In genomic region chr11:61923166-61924015, GRCh38 we compare ENCODE assay signal across 10 cellular contexts. TPM values are rescaled to one million over a fixed set of nuclear protein-coding genes. Genes with fewer than 3 reads are reported as not detected.
A peak's percentile ranks its signal among the peaks of the same experiment; 100 is the strongest.
DNase-seq lines count a peak whose midpoint lies in the region; ATAC-seq and TF ChIP-seq lines count a peak whose summit lies in the region.
"Had no signal": no experiment of that assay in that cellular context is flagged by ENCODE, and none has a peak within 500 bp of the region (broad histone marks: within the 10 kb centered on the region; RNA-seq: fewer than 3 reads in every experiment).

No MANE protein-coding gene starts in this region.

- H3K4me1 ChIP-seq in BLaER1 (peaks cover 42% of the 10 kb centered on the region), SK-N-SH (ENCODE audit: control insufficient read depth in 1 of 2, insufficient read depth in 2 of 2, low read depth in 1 of 2, low read length in 1 of 2) (peaks cover 20 to 34% of the 10 kb centered on the region in 2 experiments), osteoblast (ENCODE audit: insufficient read depth, low read length) (peaks cover 9% of the 10 kb centered on the region)

- no peaks in the 10 kb centered on the region for H3K9me2 ChIP-seq in SK-N-SH

- TF ChIP-seq POLR2A in GM18505 (IDR thresholded peaks at IDR 0.05; ENCODE audit: borderline replicate concordance, extremely low read depth, insufficient read depth, insufficient read length): no peak

- H3K27me3 ChIP-seq in BLaER1: peaks cover 21% of the 10 kb centered on the region
- H3K27me3 ChIP-seq in SK-N-SH (ENCODE audit: insufficient read depth): no peaks in the 10 kb centered on the region
- H3K27me3 ChIP-seq in osteoblast (ENCODE audit: insufficient read depth, low read length): peaks cover 5% of the 10 kb centered on the region

- no peak for TF ChIP-seq EP300 in SK-N-SH (IDR thresholded peaks at IDR 0.05; ENCODE audit: borderline replicate concordance in 1 of 2, low read depth in 1 of 2, low read length in 1 of 2)

- no peaks in the 10 kb centered on the region for H3F3A ChIP-seq in SK-N-SH (replicated peaks; ENCODE audit: insufficient read depth)

- no peaks in the 10 kb centered on the region for H3K36me3 ChIP-seq in BLaER1
- H3K36me3 ChIP-seq in SK-N-SH (replicated peaks in 1 of 2; ENCODE audit: control insufficient read depth in 1 of 2, insufficient read depth in 2 of 2, low read length in 1 of 2): no peaks in the 10 kb centered on the region
- H3K36me3 ChIP-seq in osteoblast (ENCODE audit: insufficient read depth, low read length): no peaks in the 10 kb centered on the region

- ATAC-seq in GM18505 (IDR thresholded peaks at IDR 0.05; ENCODE audit: unreplicated experiment) (no peak), GM21526 (IDR thresholded peaks at IDR 0.05; ENCODE audit: low FRiP score, unreplicated experiment) (no peak)

- CTCF ChIA-PET in SK-N-SH (lab: Yijun Ruan, JAX): interaction anchor here (1.3 to 8.9 kb wide), 8 partner anchors 10 to 159 kb away, joined by 3 to 106 read pairs (median 6); no protein-coding TSS in a partner anchor

- H3K4me2 ChIP-seq in BLaER1: peak overlapping the region; percentile 63
- peak overlapping the region; percentile 58; the same call in 1 of the 2 replicates for H3K4me2 ChIP-seq in SK-N-SH
- H3K4me2 ChIP-seq in osteoblast (ENCODE audit: insufficient read depth, low read length): no peak overlapping the region

- no peak for TF ChIP-seq RAD21 in SK-N-SH (IDR thresholded peaks at IDR 0.05; ENCODE audit: low read length)

- H3K79me2 ChIP-seq in SK-N-SH (ENCODE audit: insufficient read depth): no peaks in the 10 kb centered on the region
- no peaks in the 10 kb centered on the region for H3K79me2 ChIP-seq in osteoblast (ENCODE audit: insufficient read depth, low read length)

- H2AFZ ChIP-seq in SK-N-SH (ENCODE audit: low read depth) (peak overlapping the region; percentile 23; the same call in 1 of the 2 replicates), osteoblast (ENCODE audit: low read length) (peak overlapping the region; percentile 62)

- DNase-seq in SK-N-SH (peak; percentile 61), fibroblast of villous mesenchyme (ENCODE audit: low read depth) (peak; percentile 90), osteoblast (ENCODE audit: insufficient read length, low spot score, missing footprints) (peak; percentile 95)
- DNase-seq in stimulated activated naive CD4-positive, alpha-beta T cell treated with Interleukin-2 at 50 U/mL for 16 hours (lab: John Stamatoyannopoulos, UW): no peak
- DNase-seq in stimulated activated CD4-positive, alpha-beta T cell treated with anti-CD3 and anti-CD28 coated beads, Interleukin-4, amount 100 ng/mL, for 4 hours: no peak
- DNase-seq: DMS79 had no signal

- H3K27ac ChIP-seq in BLaER1 (no peak overlapping the region), SK-N-SH (ENCODE audit: low read depth in 2 of 2, low read length in 1 of 2) (peak overlapping the region; percentile 49 to 93; a peak in 2 of 4 replicates), osteoblast (ENCODE audit: low read depth, low read length) (no peak overlapping the region)

- TF ChIP-seq CTCF in SK-N-SH (IDR thresholded peaks at IDR 0.05) (no peak), fibroblast of villous mesenchyme (IDR thresholded peaks at IDR 0.05; ENCODE audit: insufficient read depth, low read depth, low read length) (no peak), osteoblast (IDR thresholded peaks at IDR 0.05; ENCODE audit: extremely low read depth, low read depth, low read length) (no peak)

- WGBS in SK-N-SH (ENCODE audit: low lambda C conversion rate): 57% methylated on average over 12 of the region's 17 CpGs

- POLR2A ChIA-PET in SK-N-SH (lab: Yijun Ruan, JAX): interaction anchor here (0.6 to 2.2 kb wide), 7 partner anchors 15 to 131 kb away, joined by 3 to 12 read pairs (median 3); partner anchors contain the start of genes BEST1, FEN1, FTH1 and TMEM258

- H3K9me3 ChIP-seq in BLaER1 (no peaks in the 10 kb centered on the region; the same call in 1 of the 2 replicates), SK-N-SH (no peaks in the 10 kb centered on the region), osteoblast (ENCODE audit: low read depth, low read length) (no peaks in the 10 kb centered on the region)

- H4K20me1 ChIP-seq in BLaER1 (no peaks in the 10 kb centered on the region), SK-N-SH (ENCODE audit: insufficient read depth) (no peaks in the 10 kb centered on the region), osteoblast (ENCODE audit: insufficient read depth, low read length) (no peaks in the 10 kb centered on the region)

- H3K4me3 ChIP-seq in BLaER1: no peak overlapping the region
- H3K4me3 ChIP-seq in SK-N-SH (ENCODE audit: low read depth in 2 of 2, low read length in 1 of 2): no peak overlapping the region
- no peak overlapping the region for H3K4me3 ChIP-seq in fibroblast of villous mesenchyme (ENCODE audit: low read depth, low read length)
- no peak overlapping the region for H3K4me3 ChIP-seq in osteoblast (ENCODE audit: insufficient read depth, low read length)

- H3K9ac ChIP-seq in BLaER1 (no peak overlapping the region), SK-N-SH (peak overlapping the region; percentile 11; the same call in 1 of the 2 replicates)

TF ChIP-seq in SK-N-SH, 30 proteins besides CTCF, POLR2A, EP300 and RAD21:
- TF ChIP-seq GABPA (IDR thresholded peaks at IDR 0.05; ENCODE audit: low read depth) (no peak), TCF12 (IDR thresholded peaks at IDR 0.05) (0 out of 2 replicates have a peak, but pooled peaks have one; percentile 26), REST (IDR thresholded peaks at IDR 0.05; ENCODE audit: low read depth, low read length) (peak; percentile 85)

RNA-seq across cellular contexts. Expression of gene RAB3IL1, which starts 6.0 kb away (rescaled TPM):
- polyA plus RNA-seq in SK-N-SH (2012; rRNA removed): 9.8 and 10.2 TPM in 2 replicates
- polyA plus RNA-seq in SK-N-SH (2012; cell fraction: cytosol; rRNA removed): 4.8 and 7.2 TPM in 2 replicates
- polyA plus RNA-seq in SK-N-SH (2012; cell fraction: nucleus; rRNA removed): 14.6 and 16.0 TPM in 2 replicates
- total RNA-seq in fibroblast of villous mesenchyme (6.9 and 10.6 TPM in 2 replicates), osteoblast (15.9 and 20.3 TPM in 2 replicates)
- total RNA-seq: activated B cell treated with CpG ODN at 0.5 μM for 24 hours had no signal

RNA-seq across cellular contexts. Expression of gene BEST1, which starts 26.8 kb away (rescaled TPM):
- polyA plus RNA-seq in SK-N-SH (2012; rRNA removed): 0.30 and 0.47 TPM in 2 replicates
- polyA plus RNA-seq in SK-N-SH (2012; cell fraction: cytosol; rRNA removed): 0.12 and 0.13 TPM in 2 replicates
- 2.0 and 2.8 TPM in 2 replicates for polyA plus RNA-seq in SK-N-SH (2012; cell fraction: nucleus; rRNA removed)
- total RNA-seq in fibroblast of villous mesenchyme (3.0 and 3.2 TPM in 2 replicates), osteoblast (5.6 and 8.0 TPM in 2 replicates)

RNA-seq across cellular contexts. Expression of gene FADS3, which starts 32.0 kb away (rescaled TPM):
- 93.3 and 116 TPM in 2 replicates for polyA plus RNA-seq in SK-N-SH (2012; rRNA removed)
- polyA plus RNA-seq in SK-N-SH (2012; cell fraction: cytosol; rRNA removed): 20.9 and 32.5 TPM in 2 replicates
- polyA plus RNA-seq in SK-N-SH (2012; cell fraction: nucleus; rRNA removed): 761 and 764 TPM in 2 replicates
- total RNA-seq in fibroblast of villous mesenchyme (94.7 and 126 TPM in 2 replicates), osteoblast (127 and 144 TPM in 2 replicates)

RNA-seq across cellular contexts. Expression of gene FTH1, which starts 44.0 kb away (rescaled TPM):
- polyA plus RNA-seq in SK-N-SH (2012; rRNA removed): 879 and 1,229 TPM in 2 replicates
- polyA plus RNA-seq in SK-N-SH (2012; cell fraction: cytosol; rRNA removed): 2,322 and 2,767 TPM in 2 replicates
- 269 and 354 TPM in 2 replicates for polyA plus RNA-seq in SK-N-SH (2012; cell fraction: nucleus; rRNA removed)
- 453 and 708 TPM in 2 replicates for total RNA-seq in fibroblast of villous mesenchyme
- total RNA-seq in osteoblast: 1,459 and 1,507 TPM in 2 replicates

Comparison
In these comparisons a context has a peak if more than half of its experiments do, and no peak if none do; other contexts are left out.
1. H3K27ac ChIP-seq: peak in SK-N-SH (2 of 2); none in BLaER1 (single experiment) and osteoblast (single experiment).
2. DNase-seq: peak in SK-N-SH (single experiment), fibroblast of villous mesenchyme (single experiment) and osteoblast (single experiment); none in stimulated activated naive CD4-positive, alpha-beta T cell treated with Interleukin-2 at 50 U/mL for 16 hours (single experiment) and stimulated activated CD4-positive, alpha-beta T cell treated with anti-CD3 and anti-CD28 coated beads, Interleukin-4, amount 100 ng/mL, for 4 hours (0 of 2).